In genomic region chr7:27662490-27663205, GRCh38 we compare ENCODE assay signal across 8 cellular contexts. TPM values are rescaled to one million over a fixed set of nuclear protein-coding genes. Genes with fewer than 3 reads are reported as not detected.
DNase-seq lines count a peak whose midpoint lies in the region; ATAC-seq and TF ChIP-seq lines count a peak whose summit lies in the region.

Gene HIBADH, minus strand, starts transcription at chr7:27662883. Its CDS starts 95 bp downstream, at chr7:27662788.

- peak; percentile 99 for ATAC-seq in GM19328 (IDR thresholded peaks at IDR 0.05; ENCODE audit: unreplicated experiment)
- peak; percentile 99 for ATAC-seq in HG03520 (IDR thresholded peaks at IDR 0.05; ENCODE audit: unreplicated experiment)

- peaks cover 2% of the 10 kb centered on the region for H3K36me3 Mint-ChIP-seq in activated CD4-positive, alpha-beta T cell treated with anti-CD3 and anti-CD28 coated beads, Interleukin-2, amount 10 ng/mL, durations not matched to agents 7 days and 5 days (ENCODE audit: low read depth)

- CTCF ChIA-PET in activated CD4-positive, alpha-beta T cell treated with anti-CD3 and anti-CD28 coated beads, Interleukin-2, amount 10 ng/mL, durations not matched to agents 7 days and 5 days (lab: Charles Lee), result interaction anchor here (0.5 to 1.7 kb wide), 3 partner anchors 8 to 243 kb away, joined by 3 to 5 read pairs (median 3); no protein-coding TSS in a partner anchor

- H3K27me3 Mint-ChIP-seq in activated CD4-positive, alpha-beta T cell treated with anti-CD3 and anti-CD28 coated beads, Interleukin-2, amount 10 ng/mL, durations not matched to agents 7 days and 5 days, result no peaks in the 10 kb centered on the region

- DNase-seq in NCI-H69 (lab: John Stamatoyannopoulos, UW), result peak; percentile 100
- DNase-seq in activated CD4-positive, alpha-beta T cell treated with anti-CD3 and anti-CD28 coated beads, Interleukin-2, amount 10 ng/mL, durations not matched to agents 7 days and 5 days, result peak; percentile 97
- DNase-seq in coronary artery (ENCODE audit: low spot score), result peak; percentile 98
- peak; percentile 87 to 92 for DNase-seq in stimulated activated CD4-positive, alpha-beta T cell treated with anti-CD3 and anti-CD28 coated beads, Interleukin-1b, Interleukin-23, amount 100 ng/mL, for 4 hours (ENCODE audit: low read depth in 2 of 2)

- peaks cover 17 to 25% (median 22%) of the 10 kb centered on the region in 10 experiments for H3K4me1 ChIP-seq in BLaER1 treated with 17β-estradiol and CSF1 and Interleukin-3, amounts not matched to agents 10 nM and 100 nM

- H3K27ac ChIP-seq in BLaER1 treated with 17β-estradiol and CSF1 and Interleukin-3, amounts not matched to agents 10 nM and 100 nM, result peak within 1 kb of the TSS; percentile 74 to 91 (median 86)
- H3K27ac ChIP-seq in coronary artery (peak within 1 kb of the TSS; percentile 91 to 93), layer of hippocampus (ENCODE audit: low read depth, low read length) (peak within 1 kb of the TSS; percentile 88)

- H3K9ac ChIP-seq in BLaER1 treated with 17β-estradiol and CSF1 and Interleukin-3, amounts not matched to agents 10 nM and 100 nM, result peak within 1 kb of the TSS; percentile 83 to 94 (median 88)

- peak within 1 kb of the TSS; percentile 72 to 94 (median 79) for H3K4me3 ChIP-seq in BLaER1 treated with 17β-estradiol and CSF1 and Interleukin-3, amounts not matched to agents 10 nM and 100 nM
- peak within 1 kb of the TSS; percentile 91 for H3K4me3 ChIP-seq in coronary artery

- peaks cover 22% of the 10 kb centered on the region for H3K4me1 Mint-ChIP-seq in activated CD4-positive, alpha-beta T cell treated with anti-CD3 and anti-CD28 coated beads, Interleukin-2, amount 10 ng/mL, durations not matched to agents 7 days and 5 days

- peak within 1 kb of the TSS; percentile 90 for H3K27ac Mint-ChIP-seq in activated CD4-positive, alpha-beta T cell treated with anti-CD3 and anti-CD28 coated beads, Interleukin-2, amount 10 ng/mL, durations not matched to agents 7 days and 5 days

- H3K9me3 Mint-ChIP-seq in activated CD4-positive, alpha-beta T cell treated with anti-CD3 and anti-CD28 coated beads, Interleukin-2, amount 10 ng/mL, durations not matched to agents 7 days and 5 days, result no peaks in the 10 kb centered on the region

- peak within 1 kb of the TSS; percentile 80 for H3K4me3 Mint-ChIP-seq in activated CD4-positive, alpha-beta T cell treated with anti-CD3 and anti-CD28 coated beads, Interleukin-2, amount 10 ng/mL, durations not matched to agents 7 days and 5 days

- no peaks in the 10 kb centered on the region for H4K20me1 ChIP-seq in BLaER1 treated with 17β-estradiol and CSF1 and Interleukin-3, amounts not matched to agents 10 nM and 100 nM

- peak within 1 kb of the TSS; percentile 76 to 98 (median 93) for H3K4me2 ChIP-seq in BLaER1 treated with 17β-estradiol and CSF1 and Interleukin-3, amounts not matched to agents 10 nM and 100 nM

- TF ChIP-seq CTCF in coronary artery (IDR thresholded peaks at IDR 0.05), result no peak

- POLR2A ChIA-PET in activated CD4-positive, alpha-beta T cell treated with anti-CD3 and anti-CD28 coated beads, Interleukin-2, amount 10 ng/mL, durations not matched to agents 7 days and 5 days (lab: Charles Lee), result interaction anchor here (0.6 to 1.3 kb wide), 3 partner anchors 57 to 683 kb away, joined by 4 to 9 read pairs (median 5); partner anchors contain the start of gene TAX1BP1

- H3K9me3 ChIP-seq in BLaER1 treated with 17β-estradiol and CSF1 and Interleukin-3, amounts not matched to agents 10 nM and 100 nM (replicated peaks in 1 of 11), result peaks cover 0 to 8% (median 0%) of the 10 kb centered on the region in 11 experiments; a peak in 4 of 22 replicates

- peaks cover 0 to 6% (median 0%) of the 10 kb centered on the region in 11 experiments; a peak in 4 of 22 replicates for H3K36me3 ChIP-seq in BLaER1 treated with 17β-estradiol and CSF1 and Interleukin-3, amounts not matched to agents 10 nM and 100 nM

- no peaks in the 10 kb centered on the region for H3K27me3 ChIP-seq in BLaER1 treated with 17β-estradiol and CSF1 and Interleukin-3, amounts not matched to agents 10 nM and 100 nM
- no peaks in the 10 kb centered on the region for H3K27me3 ChIP-seq in layer of hippocampus (ENCODE audit: control insufficient read depth, insufficient read depth, low read length)

RNA-seq across cellular contexts. Expression of gene HIBADH, which starts in this region (rescaled TPM):
- 10 to 100 TPM; 12.8 TPM for total RNA-seq in activated CD4-positive, alpha-beta T cell treated with anti-CD3 and anti-CD28 coated beads, Interleukin-2, amount 10 ng/mL, durations not matched to agents 7 days and 5 days

Comparison
In these comparisons a context has a peak if more than half of its experiments do, and no peak if none do; other contexts are left out.
1. Peak in every context shown above with its lines: DNase-seq, ATAC-seq, H3K4me3 ChIP-seq and H3K27ac ChIP-seq.